Comparison of ENCODE assay signal across 17 cellular contexts in genomic region chr6:9484091-9484490, GRCh38.
A peak's percentile ranks its signal among the peaks of the same experiment; 100 is the strongest.
DNase-seq lines count a peak whose midpoint lies in the region; ATAC-seq and TF ChIP-seq lines count a peak whose summit lies in the region.
"Had no signal": no experiment of that assay in that cellular context is flagged by ENCODE, and none has a peak within 500 bp of the region (broad histone marks: within the 10 kb centered on the region; RNA-seq: fewer than 3 reads in every experiment).

No MANE protein-coding gene starts in this region.

- no peaks in the 10 kb centered on the region for H3K4me1 ChIP-seq in CD8-positive, alpha-beta memory T cell (ENCODE audit: insufficient read depth, low read length)
- H3K4me1 ChIP-seq: Caco-2 had no signal

- H3K36me3 Mint-ChIP-seq in HFFc6 (ENCODE audit: low read depth) (peaks cover 10% of the 10 kb centered on the region; the same call in 1 of the 2 replicates), T-cell (no peaks in the 10 kb centered on the region)
- H3K36me3 Mint-ChIP-seq in CD8-positive, alpha-beta memory T cell, result no peaks in the 10 kb centered on the region
- H3K36me3 Mint-ChIP-seq: CD14-positive monocyte had no signal

- H3K27me3 Mint-ChIP-seq in HFFc6 (ENCODE audit: insufficient read depth) (no peaks in the 10 kb centered on the region; the same call in 1 of the 2 replicates), T-cell (no peaks in the 10 kb centered on the region)
- H3K27me3 Mint-ChIP-seq in CD8-positive, alpha-beta memory T cell, result peaks cover 0 to 1% of the 10 kb centered on the region in 2 donors

- H3K9me3 Mint-ChIP-seq in HFFc6 (no peaks in the 10 kb centered on the region), T-cell (peaks cover 6 to 11% (median 10%) of the 10 kb centered on the region in 3 donors)
- peaks cover 0 to 12% (median 7%) of the 10 kb centered on the region in 5 donors for H3K9me3 Mint-ChIP-seq in CD8-positive, alpha-beta memory T cell

- no peak overlapping the region for H3K27ac ChIP-seq in CD8-positive, alpha-beta memory T cell (ENCODE audit: low read depth, low read length)

- peak; percentile 86 for DNase-seq in AG10803 (ENCODE audit: low read depth)
- DNase-seq in HFFc6, result no peak
- DNase-seq in cardiac fibroblast (ENCODE audit: low read depth in 2 of 2), result peak; percentile 33 to 61
- DNase-seq in fibroblast of the aortic adventitia (ENCODE audit: low read depth), result peak; percentile 69
- no peak for DNase-seq in CD8-positive, alpha-beta memory T cell
- DNase-seq in T-cell, result no peak
- no peak for DNase-seq in NK-92 treated with Interleukin-12 subunit alpha and Interleukin-12 subunit beta, amount 100 ng/mL, for 24 hours (lab: John Stamatoyannopoulos, UW)
- no peak for DNase-seq in globus pallidus (ENCODE audit: low spot score)
- DNase-seq: Caco-2, NCI-H1417 treated with DMSO at 0.1 percent for 48 hours, NCI-H2029, NCI-H2171 treated with DMSO at 0.1 percent for 48 hours, NCI-H510A, NCI-H82, SIG-M5 had no signal

- H3K27ac Mint-ChIP-seq in HFFc6 (peak overlapping the region; percentile 12), T-cell (no peak overlapping the region)
- no peak overlapping the region for H3K27ac Mint-ChIP-seq in CD8-positive, alpha-beta memory T cell
- H3K27ac Mint-ChIP-seq: CD14-positive monocyte had no signal

- CTCF ChIA-PET in CD8-positive, alpha-beta memory T cell (lab: Charles Lee), result no interaction called here
- CTCF ChIA-PET in T-cell (lab: Charles Lee), result no interaction called here

- TF ChIP-seq CTCF in AG10803 (conservative IDR thresholded peaks at IDR 0.05; ENCODE audit: low read length) (no peak), HFFc6 (IDR thresholded peaks at IDR 0.05) (no peak), cardiac fibroblast (IDR thresholded peaks at IDR 0.05; ENCODE audit: low read depth, low read length) (no peak), fibroblast of the aortic adventitia (IDR thresholded peaks at IDR 0.05; ENCODE audit: insufficient read depth, low read length) (no peak)

- POLR2A ChIA-PET in CD8-positive, alpha-beta memory T cell (lab: Charles Lee), result no interaction called here
- POLR2A ChIA-PET in T-cell (lab: Charles Lee), result no interaction called here

- H3K4me3 ChIP-seq in AG10803 (ENCODE audit: low read length) (no peak overlapping the region), cardiac fibroblast (replicated peaks in 1 of 2; ENCODE audit: low read depth in 2 of 2, low read length in 2 of 2) (no peak overlapping the region), fibroblast of the aortic adventitia (ENCODE audit: low read depth, low read length) (no peak overlapping the region)
- H3K4me3 ChIP-seq in CD8-positive, alpha-beta memory T cell (ENCODE audit: low read length), result no peak overlapping the region

- no peaks in the 10 kb centered on the region for H3K36me3 ChIP-seq in CD8-positive, alpha-beta memory T cell (ENCODE audit: insufficient read depth, low read length)

- no peaks in the 10 kb centered on the region for H3K9me3 ChIP-seq in CD8-positive, alpha-beta memory T cell (ENCODE audit: low read length)
- H3K9me3 ChIP-seq: Caco-2 had no signal

- H3K4me3 Mint-ChIP-seq in HFFc6, result peak overlapping the region; percentile 25; the same call in 1 of the 2 replicates
- H3K4me3 Mint-ChIP-seq in CD8-positive, alpha-beta memory T cell, result no peak overlapping the region
- H3K4me3 Mint-ChIP-seq in T-cell, result no peak overlapping the region
- H3K4me3 Mint-ChIP-seq: CD14-positive monocyte had no signal

- H3K27me3 ChIP-seq in CD8-positive, alpha-beta memory T cell (ENCODE audit: insufficient read depth, low read length, poor library complexity, severe bottlenecking), result no peaks in the 10 kb centered on the region

- ATAC-seq in T-cell (replicated peaks in 1 of 4), result no peak
- ATAC-seq: HepG2 had no signal

- H3K4me1 Mint-ChIP-seq in HFFc6 (ENCODE audit: low read depth) (peaks cover 61% of the 10 kb centered on the region), T-cell (no peaks in the 10 kb centered on the region)
- no peaks in the 10 kb centered on the region for H3K4me1 Mint-ChIP-seq in CD8-positive, alpha-beta memory T cell
- H3K4me1 Mint-ChIP-seq: CD14-positive monocyte had no signal

Comparison
In these comparisons a context has a peak if more than half of its experiments do, and no peak if none do; other contexts are left out.
1. DNase-seq: peak in AG10803 (single experiment), cardiac fibroblast (2 of 2) and fibroblast of the aortic adventitia (single experiment); none in HFFc6 (single experiment), CD8-positive, alpha-beta memory T cell (0 of 5), T-cell (0 of 34), NK-92 treated with Interleukin-12 subunit alpha and Interleukin-12 subunit beta, amount 100 ng/mL, for 24 hours (single experiment) and globus pallidus (single experiment).